Comparison of ENCODE assay signal across 8 cellular contexts in genomic region chr5:170632985-170633234, GRCh38.
DNase-seq lines count a peak whose midpoint lies in the region; ATAC-seq and TF ChIP-seq lines count a peak whose summit lies in the region.

No MANE protein-coding gene starts in this region.

- no peak overlapping the region for H3K27ac Mint-ChIP-seq in memory B cell

- DNase-seq in D341Med (ENCODE audit: low spot score) (peak; percentile 84), choroid plexus epithelial cell (ENCODE audit: low read depth) (no peak), memory B cell (ENCODE audit: low spot score in 2 of 2) (peak; percentile 33 to 48), NCI-H446 treated with DMSO at 0.1 percent for 48 hours (lab: John Stamatoyannopoulos, UW) (no peak)
- DNase-seq in activated CD4-positive, CD25-positive, alpha-beta regulatory T cell treated with anti-CD3 and anti-CD28 coated beads, Interleukin-2, amount 50 U/mL, for 72 hours, result peak; percentile 72
- DNase-seq in stimulated activated CD8-positive, alpha-beta memory T cell treated with anti-CD3 and anti-CD28 coated beads, Interleukin-15, amount 100 ng/mL, for 1 hour (ENCODE audit: low read depth), result peak; percentile 13

- H3K4me3 ChIP-seq in choroid plexus epithelial cell (ENCODE audit: low read depth, low read length), result peak overlapping the region; percentile 43

- peaks cover 7% of the 10 kb centered on the region for H3K4me1 Mint-ChIP-seq in memory B cell

- peak overlapping the region; percentile 27 for H3K4me3 Mint-ChIP-seq in memory B cell

- no peaks in the 10 kb centered on the region for H3K9me3 Mint-ChIP-seq in memory B cell

- no peaks in the 10 kb centered on the region for H3K36me3 Mint-ChIP-seq in memory B cell

- peak; percentile 51 for ATAC-seq in HG03039 (IDR thresholded peaks at IDR 0.05; ENCODE audit: unreplicated experiment)
- no peak for ATAC-seq in memory B cell (ENCODE audit: low read depth)
- no peak for ATAC-seq in GM18861 (IDR thresholded peaks at IDR 0.05; ENCODE audit: unreplicated experiment)

- H3K27me3 Mint-ChIP-seq in memory B cell, result peaks cover 24% of the 10 kb centered on the region

- TF ChIP-seq CTCF in choroid plexus epithelial cell (conservative IDR thresholded peaks at IDR 0.05; ENCODE audit: low read depth, low read length), result peak; percentile 91

Comparison
In these comparisons a context has a peak if more than half of its experiments do, and no peak if none do; other contexts are left out.
1. DNase-seq: peak in D341Med (single experiment), activated CD4-positive, CD25-positive, alpha-beta regulatory T cell treated with anti-CD3 and anti-CD28 coated beads, Interleukin-2, amount 50 U/mL, for 72 hours (single experiment), memory B cell (2 of 2) and stimulated activated CD8-positive, alpha-beta memory T cell treated with anti-CD3 and anti-CD28 coated beads, Interleukin-15, amount 100 ng/mL, for 1 hour (single experiment); none in choroid plexus epithelial cell (single experiment) and NCI-H446 treated with DMSO at 0.1 percent for 48 hours (single experiment).